ENCODE assay signal across 1 cellular context in the genomic region with DNA sequence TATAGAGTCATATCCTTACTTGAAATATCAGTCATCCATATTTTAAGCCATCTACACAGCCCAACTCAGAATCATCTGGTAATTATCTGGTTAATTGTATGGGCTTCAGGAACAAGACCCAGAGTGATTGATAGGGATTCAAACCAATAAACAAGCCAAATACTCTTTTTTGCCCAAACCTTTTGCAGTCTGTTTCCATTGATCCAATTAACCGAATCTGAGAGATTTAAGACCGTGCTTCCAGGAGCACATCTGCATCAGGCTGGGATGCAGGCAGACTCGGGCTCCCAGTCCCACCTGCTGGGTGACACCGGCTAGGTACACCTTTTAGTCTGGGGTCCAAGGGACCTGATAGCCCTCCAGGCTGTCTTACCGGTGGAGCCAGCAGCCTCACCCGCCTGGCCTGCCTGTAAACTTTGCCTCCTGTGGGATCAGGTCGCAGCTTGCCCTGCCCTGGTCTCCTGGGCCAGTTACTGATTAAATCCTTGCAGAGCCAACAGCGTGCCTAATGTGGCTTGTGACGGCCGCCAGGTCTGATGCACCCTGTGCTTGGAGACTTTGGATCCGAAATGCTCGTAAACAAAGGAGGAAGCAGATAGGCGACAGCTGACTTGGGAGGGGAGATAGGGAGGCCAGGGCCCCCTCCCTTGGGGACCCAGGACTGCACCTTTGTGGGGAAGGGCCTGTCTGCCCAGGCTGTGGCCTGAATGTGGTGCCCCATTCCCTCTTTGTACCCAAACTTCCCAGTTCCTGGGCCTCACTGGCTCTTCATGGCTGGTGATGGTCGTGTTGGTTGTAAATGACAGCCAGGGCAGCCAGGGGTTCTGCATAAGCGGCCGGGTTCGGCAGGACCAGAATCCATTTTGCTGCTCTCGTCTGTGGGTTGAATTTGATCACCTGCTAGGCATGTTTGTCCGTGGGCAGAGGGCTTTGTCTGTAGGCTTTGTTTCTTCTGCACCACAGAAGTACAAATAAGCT.
TF ChIP-seq lines count a peak whose summit lies in the region.

No MANE protein-coding gene starts in this region.

TF ChIP-seq in endothelial cell of umbilical vein, 7 proteins besides CTCF, POLR2A, EP300 and RAD21 (continued from another document):
- TF ChIP-seq POLR2AphosphoS5 (IDR thresholded peaks at IDR 0.05; ENCODE audit: insufficient read depth, low read depth, low read length) (no peak), EZH2 (IDR thresholded peaks at IDR 0.05; ENCODE audit: borderline replicate concordance, low read depth, low read length, severe bottlenecking) (no peak), FOS (IDR thresholded peaks at IDR 0.05; ENCODE audit: borderline replicate concordance, insufficient read depth, low read length) (no peak), MYC (IDR thresholded peaks at IDR 0.05; ENCODE audit: low read depth, low read length) (no peak)
- TF ChIP-seq, protein P1, sequence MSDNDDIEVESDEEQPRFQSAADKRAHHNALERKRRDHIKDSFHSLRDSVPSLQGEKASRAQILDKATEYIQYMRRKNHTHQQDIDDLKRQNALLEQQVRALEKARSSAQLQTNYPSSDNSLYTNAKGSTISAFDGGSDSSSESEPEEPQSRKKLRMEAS (IDR thresholded peaks at IDR 0.05; ENCODE audit: insufficient read depth, insufficient read length), result no peak
TF ChIP-seq in endothelial cell of umbilical vein: peak in this region for 0.
